In the genomic region with DNA sequence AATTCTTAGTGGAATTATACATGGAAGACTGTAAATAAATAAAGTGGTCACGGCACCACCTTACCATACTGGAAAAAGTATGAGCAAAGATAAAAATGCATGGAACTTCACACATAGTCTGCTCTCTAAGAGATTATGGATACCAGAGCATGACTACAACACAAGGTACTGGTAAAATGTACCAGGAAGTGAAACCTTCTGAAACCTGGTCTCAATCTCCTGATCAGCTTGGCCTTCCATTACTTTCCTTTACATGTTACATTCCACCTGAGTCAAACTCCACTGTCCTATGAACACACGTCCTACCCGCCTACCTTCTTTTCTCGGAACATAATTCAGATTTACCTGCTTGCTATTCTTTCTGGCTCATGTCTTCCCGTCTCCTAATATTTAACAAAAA, we compare ENCODE assay signal across 33 cellular contexts. TPM values are rescaled to one million over a fixed set of nuclear protein-coding genes. Genes with fewer than 3 reads are reported as not detected.
DNase-seq lines count a peak whose midpoint lies in the region; ATAC-seq, FAIRE-seq and TF ChIP-seq lines count a peak whose summit lies in the region.
"Had no signal": no experiment of that assay in that cellular context is flagged by ENCODE, and none has a peak within 500 bp of the region (broad histone marks: within the 10 kb centered on the region; RNA-seq: fewer than 3 reads in every experiment).

No MANE protein-coding gene starts in this region.

- H3K36me3 Mint-ChIP-seq in stimulated activated naive CD8-positive, alpha-beta T cell treated with anti-CD3 and anti-CD28 coated beads, Interleukin-15, Interleukin-2, amounts not matched to agents 100 ng/mL and 50 ng/mL, for 24 hours (ENCODE audit: low read depth), result peaks cover 68% of the 10 kb centered on the region

- intact Hi-C loops in GM12878 (cut with micrococcal nuclease; ENCODE audit: unreplicated experiment), result no loop called here

- H4K20me1 ChIP-seq in GM12878 (ENCODE audit: control insufficient read depth, insufficient read depth), result no peaks in the 10 kb centered on the region

- CTCF ChIA-PET in GM12878 (lab: Yijun Ruan, JAX), result no interaction called here

- RAD21 ChIA-PET in GM12878 (lab: Charles Lee; ENCODE audit: unreplicated experiment), result no interaction called here

- no peaks in the 10 kb centered on the region for H3K9me3 ChIP-seq in GM12878 (replicated peaks; ENCODE audit: control insufficient read depth, insufficient read depth, low read length)
- H3K9me3 ChIP-seq: breast epithelium, Caco-2, left lung, SJSA1, thoracic aorta had no signal

- H3K4me3 Mint-ChIP-seq in stimulated activated naive CD8-positive, alpha-beta T cell treated with anti-CD3 and anti-CD28 coated beads, Interleukin-15, Interleukin-2, amounts not matched to agents 100 ng/mL and 50 ng/mL, for 24 hours, result no peak overlapping the region
- H3K4me3 Mint-ChIP-seq: CD14-positive monocyte; HFFc6; neural progenitor cell; stimulated activated naive CD8-positive, alpha-beta T cell treated with anti-CD3 and anti-CD28 coated beads, Interleukin-15, amount 100 ng/mL, for 72 hours had no signal

- peak overlapping the region; percentile 49 for H3K27ac Mint-ChIP-seq in stimulated activated naive CD8-positive, alpha-beta T cell treated with anti-CD3 and anti-CD28 coated beads, Interleukin-15, Interleukin-2, amounts not matched to agents 100 ng/mL and 50 ng/mL, for 24 hours
- H3K27ac Mint-ChIP-seq: activated T-helper 2 cell treated with anti-CD3 and anti-CD28 coated beads, Interferon-gamma antibody, Interleukin-2, Interleukin-4, amounts not matched to agents 10 μg/mL and 5 μg/mL and 100 μg/mL, durations not matched to agents 14 hours and 24 hours and 36 hours; neural progenitor cell; stimulated activated naive CD8-positive, alpha-beta T cell treated with anti-CD3 and anti-CD28 coated beads, Interleukin-15, amount 100 ng/mL, for 72 hours had no signal

- H3K4me1 ChIP-seq in GM12878 (ENCODE audit: control insufficient read depth, insufficient read depth, low read length), result no peaks in the 10 kb centered on the region
- H3K4me1 ChIP-seq: breast epithelium, neural progenitor cell had no signal

- no peak for FAIRE-seq in GM12878 (lab: Jason Lieb, UNC)
- FAIRE-seq: urothelium cell line had no signal

- in situ Hi-C loops in GM12878 (cut with MboI), result no loop called here

- TF ChIP-seq POLR2A in GM12878 (IDR thresholded peaks at IDR 0.05; ENCODE audit: low read depth, low read length), result no peak

- no TSS peak for BruUV-seq in GM12878 (replicated peaks; lab: Mats Ljungman, UMichigan)

- no peak overlapping the region for H3K27ac ChIP-seq in GM12878 (ENCODE audit: control insufficient read depth, insufficient read depth)
- no peak overlapping the region for H3K27ac ChIP-seq in coronary artery
- H3K27ac ChIP-seq: breast epithelium, neural progenitor cell, parathyroid adenoma, SJSA1, thoracic aorta, WERI-Rb-1 had no signal

- H3K4me2 ChIP-seq in GM12878 (ENCODE audit: control insufficient read depth, insufficient read depth), result no peak overlapping the region
- H3K4me2 ChIP-seq: neural progenitor cell, smooth muscle cell had no signal

- H3K9ac ChIP-seq in GM12878 (ENCODE audit: control insufficient read depth, insufficient read depth, low read length), result no peak overlapping the region
- H3K9ac ChIP-seq: neural progenitor cell, parathyroid adenoma had no signal

- WGBS in GM12878 (ENCODE audit: insufficient coverage, insufficient replicate concordance, low lambda C conversion rate, missing lambda C conversion rate), result 97% methylated on average over 5 of the region's 5 CpGs

- no peaks in the 10 kb centered on the region; the same call in 1 of the 2 replicates for H3K79me2 ChIP-seq in GM12878 (ENCODE audit: control insufficient read depth, insufficient read depth, low read length)

- H3K9me3 Mint-ChIP-seq in stimulated activated naive CD8-positive, alpha-beta T cell treated with anti-CD3 and anti-CD28 coated beads, Interleukin-15, Interleukin-2, amounts not matched to agents 100 ng/mL and 50 ng/mL, for 24 hours, result no peaks in the 10 kb centered on the region
- H3K9me3 Mint-ChIP-seq: activated naive CD4-positive, alpha-beta T cell treated with anti-CD3 and anti-CD28 coated beads, Interleukin-2, amount 50 U/mL, for 72 hours; activated T-helper 2 cell treated with anti-CD3 and anti-CD28 coated beads, Interferon-gamma antibody, Interleukin-2, Interleukin-4, amounts not matched to agents 10 μg/mL and 5 μg/mL and 100 μg/mL, durations not matched to agents 14 hours and 24 hours and 36 hours; CD14-positive monocyte; HFFc6; neural progenitor cell; stimulated activated naive CD8-positive, alpha-beta T cell treated with anti-CD3 and anti-CD28 coated beads, Interleukin-15, amount 100 ng/mL, for 72 hours had no signal

- H3K27me3 ChIP-seq in GM12878 (replicated peaks in 1 of 2; ENCODE audit: control insufficient read depth in 2 of 2, insufficient read depth in 2 of 2, low read length in 1 of 2), result no peaks in the 10 kb centered on the region
- H3K27me3 ChIP-seq: breast epithelium, left lung, neural progenitor cell, SJSA1 had no signal

- TF ChIP-seq CTCF in GM12878 (IDR thresholded peaks at IDR 0.05 in 2 of 3, conservative IDR thresholded peaks at IDR 0.05 in 1 of 3; ENCODE audit: control insufficient read depth in 2 of 3, extremely low read depth in 1 of 3, insufficient read depth in 1 of 3, low read depth in 3 of 3, low read length in 3 of 3) (no peak), coronary artery (IDR thresholded peaks at IDR 0.05) (no peak)

- SMC1A ChIA-PET in GM12878 (lab: Charles Lee; ENCODE audit: uncharacterized antibody, unreplicated experiment), result no interaction called here

- TF ChIP-seq EP300 in GM12878 (IDR thresholded peaks at IDR 0.05; ENCODE audit: borderline replicate concordance in 1 of 2, control insufficient read depth in 1 of 2, low read depth in 2 of 2, low read length in 2 of 2), result no peak

- no peak for DNase-seq in stimulated activated naive CD8-positive, alpha-beta T cell treated with anti-CD3 and anti-CD28 coated beads, Interleukin-15, Interleukin-2, amounts not matched to agents 100 U/mL and 50 U/mL, for 24 hours
- DNase-seq in GM12878 (ENCODE audit: low read depth, low spot score) (no peak), GDM1 (lab: John Stamatoyannopoulos, UW) (no peak), activated gamma-delta T cell treated with Interleukin-2 at 50 U/mL for 16 hours (no peak), coronary artery (ENCODE audit: low spot score) (no peak)
- DNase-seq: activated CD4-positive, alpha-beta T cell treated with anti-CD3 and anti-CD28 coated beads for 48 hours; activated CD8-positive, alpha-beta memory T cell treated with anti-CD3 and anti-CD28 coated beads for 24 hours; activated T-cell treated with anti-CD3 and anti-CD28 coated beads for 4 hours; amygdala; Caco-2; DMS79 treated with DMSO at 0.1 percent for 48 hours; GF-D8; HFFc6; left lung; mesenchymal stem cell; NCI-H1048; NCI-H748 treated with DMSO at 0.1 percent for 48 hours; stimulated activated naive CD8-positive, alpha-beta T cell treated with anti-CD3 and anti-CD28 coated beads, Interleukin-15, amount 100 ng/mL, for 72 hours; T1000; WERI-Rb-1 had no signal

- peaks cover 25% of the 10 kb centered on the region for H3K4me1 Mint-ChIP-seq in stimulated activated naive CD8-positive, alpha-beta T cell treated with anti-CD3 and anti-CD28 coated beads, Interleukin-15, Interleukin-2, amounts not matched to agents 100 ng/mL and 50 ng/mL, for 24 hours (ENCODE audit: low read depth)

- no peak overlapping the region for H3K4me3 ChIP-seq in GM12878
- H3K4me3 ChIP-seq in coronary artery, result no peak overlapping the region
- H3K4me3 ChIP-seq: breast epithelium, left lung, neural progenitor cell, SJSA1, smooth muscle cell, thoracic aorta had no signal

- no peak overlapping the region for H2AFZ ChIP-seq in GM12878 (ENCODE audit: control insufficient read depth, low read depth, low read length)
- H2AFZ ChIP-seq: neural progenitor cell, parathyroid adenoma had no signal

- POLR2A ChIA-PET in GM12878 (lab: Charles Lee), result interaction anchor here (0.7 to 1.3 kb wide), 2 partner anchors 11 to 63 kb away, joined by 3 to 4 read pairs; no protein-coding TSS in a partner anchor

- TF ChIP-seq RAD21 in GM12878 (IDR thresholded peaks at IDR 0.05; ENCODE audit: insufficient read depth, low read depth, low read length), result no peak

- ATAC-seq in stimulated activated naive CD8-positive, alpha-beta T cell treated with anti-CD3 and anti-CD28 coated beads, Interleukin-15, Interleukin-2, amounts not matched to agents 100 U/mL and 50 U/mL, for 24 hours, result no peak
- ATAC-seq in HG03342 (IDR thresholded peaks at IDR 0.05; ENCODE audit: unreplicated experiment) (peak; percentile 74), GM12878 (peak; percentile 69), HG03354 (IDR thresholded peaks at IDR 0.05; ENCODE audit: poor library complexity, severe bottlenecking, unreplicated experiment) (no peak)
- ATAC-seq: activated naive CD4-positive, alpha-beta T cell treated with anti-CD3 and anti-CD28 coated beads, Interleukin-2, amount 50 U/mL, for 72 hours; left lung; stimulated activated naive CD8-positive, alpha-beta T cell treated with anti-CD3 and anti-CD28 coated beads, Interleukin-15, amount 100 ng/mL, for 72 hours had no signal

- H3K36me3 ChIP-seq in GM12878 (ENCODE audit: control insufficient read depth in 2 of 2, insufficient read depth in 2 of 2, low read length in 1 of 2), result peaks cover 0 to 5% of the 10 kb centered on the region in 2 experiments; a peak in 2 of 4 replicates
- H3K36me3 ChIP-seq: breast epithelium had no signal

- no peaks in the 10 kb centered on the region for H3K27me3 Mint-ChIP-seq in stimulated activated naive CD8-positive, alpha-beta T cell treated with anti-CD3 and anti-CD28 coated beads, Interleukin-15, Interleukin-2, amounts not matched to agents 100 ng/mL and 50 ng/mL, for 24 hours
- H3K27me3 Mint-ChIP-seq: stimulated activated naive CD8-positive, alpha-beta T cell treated with anti-CD3 and anti-CD28 coated beads, Interleukin-15, amount 100 ng/mL, for 72 hours had no signal

RNA-seq across cellular contexts. Expression of gene PTAR1, which starts 15.9 kb away (rescaled TPM):
- total RNA-seq in GM12878 (2013; cell fraction: nucleolus; rRNA removed), result 289 and 307 TPM in 2 replicates
- total RNA-seq in GM12878 (2014; rRNA removed) (23.3 and 29.2 TPM in 2 replicates), GM12878 (2014; rRNA removed; fragmentation: Illumina TruSeq; extraction: Trizol) (27.6 and 29.3 TPM in 2 replicates), GM12878 (2021) (16.3 and 17.7 TPM in 2 replicates)
- polyA plus RNA-seq in GM12878 (2011; ENCODE audit: low read depth), result 5.0 TPM
- polyA plus RNA-seq in GM12878 (2011; rRNA removed) (26.2 and 42.7 TPM in 2 replicates), GM12878 (2014; fragmentation: Illumina TruSeq; extraction: Trizol) (16.9 and 17.5 TPM in 2 replicates), GM12878 (2014; fragmentation: Nextera tagmentation; extraction: Ambion mirVana) (1 to 10 TPM; 4.9 to 6.6 TPM), GM12878 (2014; rRNA removed) (9.5 and 10.4 TPM in 2 replicates), GM12878 (2016; fragmentation: Nextera tagmentation; extraction: Ambion mirVana) (10 to 100 TPM; 10.6 to 12.0 TPM)
- 6.4 and 9.8 TPM in 2 replicates for polyA plus RNA-seq in GM12878 (2011; cell fraction: cytosol; rRNA removed)
- polyA plus RNA-seq in GM12878 (2011; cell fraction: nucleus; rRNA removed), result 59.8 and 72.4 TPM in 2 replicates
- 10.6 and 11.0 TPM in 2 replicates for polyA plus RNA-seq in GM12878 (2012)
- polyA minus RNA-seq in GM12878 (2011; rRNA and poly(A)+ RNA removed), result 50.7 and 52.3 TPM in 2 replicates
- 15.4 and 16.2 TPM in 2 replicates for polyA minus RNA-seq in GM12878 (2011; cell fraction: cytosol; rRNA and poly(A)+ RNA removed)
- polyA minus RNA-seq in GM12878 (2011; cell fraction: nucleus; rRNA and poly(A)+ RNA removed), result 79.5 and 89.2 TPM in 2 replicates

Comparison
In these comparisons a context has a peak if more than half of its experiments do, and no peak if none do; other contexts are left out.
1. ATAC-seq: peak in HG03342 (single experiment) and GM12878 (single experiment); none in stimulated activated naive CD8-positive, alpha-beta T cell treated with anti-CD3 and anti-CD28 coated beads, Interleukin-15, Interleukin-2, amounts not matched to agents 100 U/mL and 50 U/mL, for 24 hours (single experiment) and HG03354 (single experiment).